ENCODE assay signal across 22 cellular contexts in the genomic region with DNA sequence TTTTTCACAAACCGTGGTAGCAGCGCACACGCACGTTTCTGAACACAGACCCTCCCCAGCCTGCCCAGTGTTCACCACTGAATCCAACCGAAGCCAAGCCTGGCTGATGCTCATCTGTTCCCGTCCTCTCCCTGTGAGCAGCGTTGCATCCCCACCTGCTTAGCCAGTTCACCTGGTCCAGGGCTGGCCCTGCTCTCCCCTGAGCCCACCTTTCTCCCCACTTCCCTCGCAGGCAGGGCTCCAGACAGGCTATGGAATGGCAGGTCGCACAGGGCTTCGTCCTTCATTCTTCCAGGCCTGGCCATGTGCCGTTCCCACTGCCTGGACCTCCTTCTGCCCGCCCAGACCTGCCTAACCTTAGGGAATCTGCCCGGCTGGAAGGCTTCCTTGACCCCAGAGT.
"Had no signal": no experiment of that assay in that cellular context is flagged by ENCODE, and none has a peak within 500 bp of the region (broad histone marks: within the 10 kb centered on the region; RNA-seq: fewer than 3 reads in every experiment).

No MANE protein-coding gene starts in this region.

- H3K27me3 ChIP-seq: hepatocyte, ovary, right atrium auricular region, right lobe of liver, suprapubic skin, tibial artery, uterus had no signal

- H3K4me3 ChIP-seq: heart right ventricle, hepatocyte, left ventricle myocardium inferior, lung, mucosa of descending colon, ovary, right atrium auricular region, right lobe of liver, suprapubic skin, thoracic aorta, tibial artery, uterus had no signal

- H3K27ac ChIP-seq: heart right ventricle, hepatocyte, left ventricle myocardium inferior, ovary, right atrium auricular region, right lobe of liver, suprapubic skin, thoracic aorta, tibial artery, uterus had no signal

- H3K4me1 ChIP-seq: heart right ventricle, left ventricle myocardium inferior, right atrium auricular region, right lobe of liver, suprapubic skin, tibial artery, uterus had no signal

- H3K36me3 ChIP-seq: heart right ventricle, left ventricle myocardium inferior, ovary, right atrium auricular region, right lobe of liver, suprapubic skin, thoracic aorta, tibial artery, uterus had no signal

- ATAC-seq: mucosa of descending colon; naive thymus-derived CD4-positive, alpha-beta T cell; natural killer cell treated with Interleukin-12 subunit alpha and Interleukin-12 subunit beta and Interleukin-15 and Interleukin-18, amount 100 ng/mL, for 72 hours; right lobe of liver; stimulated activated effector memory CD8-positive, alpha-beta T cell treated with anti-CD3 and anti-CD28 coated beads, Interleukin-12 subunit alpha, Interleukin-12 subunit beta, amount 100 ng/mL, for 72 hours had no signal

- DNase-seq: heart right ventricle; islet precursor cell; left ventricle myocardium inferior; mesendoderm; midbrain; mucosa of descending colon; naive thymus-derived CD4-positive, alpha-beta T cell; nucleus accumbens; ovary; stimulated activated CD4-positive, alpha-beta T cell treated with anti-CD3 and anti-CD28 coated beads, Interleukin-4, amount 100 ng/mL, for 24 hours; stimulated activated naive CD4-positive, alpha-beta T cell; trophoblast cell; uterus had no signal

- H3K9me3 ChIP-seq: heart right ventricle, left ventricle myocardium inferior, mucosa of descending colon, ovary, right atrium auricular region, right lobe of liver, suprapubic skin, thoracic aorta, tibial artery, uterus had no signal
